ENCODE assay signal across 7 cellular contexts in the genomic region with DNA sequence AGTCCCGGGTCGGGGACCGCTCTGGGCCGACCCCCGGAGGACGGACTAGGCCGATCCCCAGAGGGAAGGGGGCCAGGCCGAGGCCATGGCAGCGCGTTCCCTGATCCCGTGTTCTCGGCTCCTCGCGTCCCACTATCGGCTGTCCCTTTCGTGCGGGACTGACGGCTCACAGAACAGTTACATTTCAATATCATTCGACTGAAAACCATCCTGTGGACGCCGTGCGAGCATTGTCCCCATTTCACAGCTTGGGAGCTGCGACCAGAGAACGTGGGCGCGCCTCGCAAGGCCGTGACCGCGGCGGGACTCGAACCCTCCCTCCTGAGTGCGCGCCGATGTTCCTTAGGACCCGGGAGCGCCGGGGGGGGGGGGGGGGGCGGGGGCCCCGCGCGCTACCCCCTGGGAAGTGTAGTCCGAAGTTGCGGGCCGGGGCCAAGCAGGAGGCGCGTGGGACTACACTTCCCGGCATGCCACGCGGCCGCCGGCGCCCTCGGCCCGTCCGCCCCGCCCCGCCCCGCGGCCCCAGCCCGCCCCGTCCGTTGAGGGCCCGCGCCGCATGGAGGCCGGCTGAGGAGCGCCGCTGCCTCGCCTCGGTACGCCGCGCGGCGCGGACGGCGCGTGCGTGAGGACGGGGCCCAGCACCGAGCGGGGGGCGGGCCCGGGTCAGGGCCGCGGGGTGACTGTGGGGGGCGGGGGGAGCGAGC. TPM values are rescaled to one million over a fixed set of nuclear protein-coding genes. Genes with fewer than 3 reads are reported as not detected.
A peak's percentile ranks its signal among the peaks of the same experiment; 100 is the strongest.
DNase-seq lines count a peak whose midpoint lies in the region; ATAC-seq and TF ChIP-seq lines count a peak whose summit lies in the region.

A gene with protein sequence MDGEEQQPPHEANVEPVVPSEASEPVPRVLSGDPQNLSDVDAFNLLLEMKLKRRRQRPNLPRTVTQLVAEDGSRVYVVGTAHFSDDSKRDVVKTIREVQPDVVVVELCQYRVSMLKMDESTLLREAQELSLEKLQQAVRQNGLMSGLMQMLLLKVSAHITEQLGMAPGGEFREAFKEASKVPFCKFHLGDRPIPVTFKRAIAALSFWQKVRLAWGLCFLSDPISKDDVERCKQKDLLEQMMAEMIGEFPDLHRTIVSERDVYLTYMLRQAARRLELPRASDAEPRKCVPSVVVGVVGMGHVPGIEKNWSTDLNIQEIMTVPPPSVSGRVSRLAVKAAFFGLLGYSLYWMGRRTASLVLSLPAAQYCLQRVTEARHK (plus strand): TSS at position 530 of the 704 bp plus-strand sequence. CDS start 7,148 bp downstream, outside the sequence.

- peaks cover 31 to 47% of the 10 kb centered on the region in 2 donors for H3K4me1 ChIP-seq in mucosa of rectum (ENCODE audit: control insufficient read depth in 2 of 2, insufficient read depth in 2 of 2, low read length in 2 of 2)

- peak within 1 kb of the TSS; percentile 72 to 75 for H3K9ac ChIP-seq in mucosa of rectum (ENCODE audit: low read depth in 1 of 2, low read length in 2 of 2)

- peak within 1 kb of the TSS; percentile 62 to 80 for H3K4me3 ChIP-seq in mucosa of rectum (ENCODE audit: low read length in 2 of 2)

- H3K36me3 ChIP-seq in mucosa of rectum (ENCODE audit: control insufficient read depth in 2 of 2, insufficient read depth in 2 of 2, low read length in 2 of 2) = no peaks in the 10 kb centered on the region

- peak; percentile 44 for ATAC-seq in GM18498 (IDR thresholded peaks at IDR 0.05; ENCODE audit: unreplicated experiment)

- H3K27ac ChIP-seq in mucosa of rectum (ENCODE audit: low read depth in 2 of 2, low read length in 2 of 2) = peak within 1 kb of the TSS; percentile 52 to 68

- DNase-seq in HPDE6-E6E7 (ENCODE audit: extremely low spot score) = peak; percentile 54
- peak; percentile 91 for DNase-seq in activated T-cell treated with anti-CD3 and anti-CD28 coated beads, Interleukin-2, amount 50 U/mL, for 24 hours
- peak; percentile 92 to 95 for DNase-seq in erythroblast (lab: John Stamatoyannopoulos, UW)
- peak; percentile 55 to 80 for DNase-seq in stimulated activated CD8-positive, alpha-beta memory T cell treated with anti-CD3 and anti-CD28 coated beads, Interleukin-4, amount 100 ng/mL, for 1 hour (ENCODE audit: low read depth in 2 of 2, low spot score in 1 of 2)

- H3K4me1 Mint-ChIP-seq in activated T-cell treated with anti-CD3 and anti-CD28 coated beads, Interleukin-2, amount 50 U/mL, for 24 hours (ENCODE audit: low read depth) = peaks cover 35% of the 10 kb centered on the region

- peak within 1 kb of the TSS; percentile 93 for H3K4me3 Mint-ChIP-seq in activated T-cell treated with anti-CD3 and anti-CD28 coated beads, Interleukin-2, amount 50 U/mL, for 24 hours

- peaks cover 2% of the 10 kb centered on the region for H3K27me3 Mint-ChIP-seq in activated T-cell treated with anti-CD3 and anti-CD28 coated beads, Interleukin-2, amount 50 U/mL, for 24 hours

- no peaks in the 10 kb centered on the region for H3K27me3 ChIP-seq in mucosa of rectum (ENCODE audit: control insufficient read depth in 2 of 2, insufficient read depth in 2 of 2, low read length in 2 of 2)

- peak within 1 kb of the TSS; percentile 91 for H3K27ac Mint-ChIP-seq in activated T-cell treated with anti-CD3 and anti-CD28 coated beads, Interleukin-2, amount 50 U/mL, for 24 hours

- H3K9me3 ChIP-seq in mucosa of rectum (ENCODE audit: control insufficient read depth in 2 of 2, low read length in 2 of 2) = no peaks in the 10 kb centered on the region

- no peak for TF ChIP-seq POLR2A in erythroblast (IDR thresholded peaks at IDR 0.05; ENCODE audit: low read length)

- peaks cover 23% of the 10 kb centered on the region for H3K36me3 Mint-ChIP-seq in activated T-cell treated with anti-CD3 and anti-CD28 coated beads, Interleukin-2, amount 50 U/mL, for 24 hours (ENCODE audit: low read depth)

- no peaks in the 10 kb centered on the region for H3K9me3 Mint-ChIP-seq in activated T-cell treated with anti-CD3 and anti-CD28 coated beads, Interleukin-2, amount 50 U/mL, for 24 hours

TF ChIP-seq in PFSK-1, 5 proteins besides CTCF, POLR2A, EP300 and RAD21:
- peak; percentile 23 for TF ChIP-seq FOXP2 (optimal IDR thresholded peaks at IDR 0.05; ENCODE audit: borderline replicate concordance, extremely low read depth, extremely low read length, insufficient read depth)
- no peak for TF ChIP-seq SIN3A (IDR thresholded peaks at IDR 0.05; ENCODE audit: borderline replicate concordance, insufficient read depth, low read length)

RNA-seq across cellular contexts. Expression of the gene that starts here (rescaled TPM):
- 135 TPM for polyA plus RNA-seq in PFSK-1 (2012; ENCODE audit: insufficient read length, low read depth)

Comparison
In these comparisons a context has a peak if more than half of its experiments do, and no peak if none do; other contexts are left out.
1. Peak in every context shown above with its lines: DNase-seq, ATAC-seq, H3K4me3 ChIP-seq and H3K27ac ChIP-seq.